8 cellular contexts compared by ENCODE assay signal in the genomic region with DNA sequence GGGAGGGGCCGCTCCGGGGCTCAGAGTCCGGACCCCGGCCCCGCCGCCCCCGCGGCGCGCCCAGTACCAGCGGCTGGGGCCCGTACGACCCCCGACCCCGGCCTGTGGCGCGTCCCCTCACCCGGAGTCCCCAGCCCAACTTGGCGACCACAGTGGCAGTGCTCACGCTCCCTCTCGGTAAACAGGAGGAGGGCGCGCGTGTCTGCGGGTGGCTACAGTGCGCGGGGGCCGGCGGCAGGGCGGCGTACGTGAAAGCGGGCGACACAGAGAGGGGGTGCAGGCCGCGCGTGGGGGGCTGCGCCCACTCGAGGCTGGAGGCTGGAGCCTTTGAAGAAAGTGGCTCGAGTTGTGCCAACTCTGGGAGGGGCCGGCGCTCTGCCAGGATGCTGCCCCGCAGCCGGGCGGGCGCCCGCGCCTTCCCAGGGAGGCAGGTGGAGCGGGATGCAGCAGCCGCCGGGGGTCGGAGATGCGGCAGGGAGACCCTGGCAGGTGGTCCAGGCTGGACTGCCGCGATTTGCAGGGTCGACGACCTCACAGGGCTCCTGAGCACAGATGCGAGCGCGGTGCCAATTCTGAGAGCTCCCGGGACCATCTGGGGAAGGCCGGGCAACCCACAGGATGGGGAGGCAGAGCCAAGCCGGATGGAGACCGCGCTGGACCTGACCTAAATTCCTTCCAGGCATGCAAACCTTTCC. TPM values are rescaled to one million over a fixed set of nuclear protein-coding genes. Genes with fewer than 3 reads are reported as not detected.
DNase-seq lines count a peak whose midpoint lies in the region; ATAC-seq and TF ChIP-seq lines count a peak whose summit lies in the region.

No MANE protein-coding gene starts in this region.

- H3K4me1 Mint-ChIP-seq in WTC11: peaks cover 3% of the 10 kb centered on the region
- peaks cover 14% of the 10 kb centered on the region for H3K4me1 Mint-ChIP-seq in nephron progenitor cell

- POLR2A ChIA-PET in WTC11 (lab: Charles Lee): no interaction called here

- no peaks in the 10 kb centered on the region for H3K27me3 ChIP-seq in GM23248 (replicated peaks; ENCODE audit: insufficient read depth)

- in situ Hi-C loops in GM23248 (cut with MboI): no loop called here

- H3K4me3 Mint-ChIP-seq in WTC11 (peak overlapping the region; percentile 48), nephron progenitor cell (peak overlapping the region; percentile 66)

- no peaks in the 10 kb centered on the region for H3K36me3 Mint-ChIP-seq in WTC11
- no peaks in the 10 kb centered on the region for H3K36me3 Mint-ChIP-seq in nephron progenitor cell (ENCODE audit: low read depth)

- H3K9me3 ChIP-seq in GM23248 (ENCODE audit: low read depth): no peaks in the 10 kb centered on the region

- H3K27me3 Mint-ChIP-seq in WTC11 (ENCODE audit: low read depth): peaks cover 23% of the 10 kb centered on the region
- peaks cover 70% of the 10 kb centered on the region for H3K27me3 Mint-ChIP-seq in nephron progenitor cell (ENCODE audit: low read depth, poor library complexity)

- ATAC-seq in WTC11 (no peak), GM19351 (IDR thresholded peaks at IDR 0.05; ENCODE audit: unreplicated experiment) (no peak)
- ATAC-seq in activated CD4-positive, CD25-positive, alpha-beta regulatory T cell treated with anti-CD3 and anti-CD28 coated beads, Interleukin-2, amount 50 U/mL, for 24 hours: no peak

- no peaks in the 10 kb centered on the region for H3F3A ChIP-seq in GM23248 (ENCODE audit: insufficient read depth)

- H3K9me2 ChIP-seq in GM23248 (ENCODE audit: insufficient read depth): no peaks in the 10 kb centered on the region

- no peaks in the 10 kb centered on the region for H4K20me1 ChIP-seq in GM23248 (ENCODE audit: insufficient read depth)

- peak overlapping the region; percentile 83 for H3K4me3 ChIP-seq in GM23248
- peak overlapping the region; percentile 48 for H3K4me3 ChIP-seq in fibroblast of pulmonary artery (replicated peaks; ENCODE audit: low read depth, low read length)

- CTCF ChIA-PET in WTC11 (lab: Charles Lee): interaction anchor here (0.6 to 4.4 kb wide), 24 partner anchors 9 to 549 kb away, joined by 3 to 93 read pairs (median 6); no protein-coding TSS in a partner anchor

- H3K9me3 Mint-ChIP-seq in WTC11: peaks cover 7% of the 10 kb centered on the region; the same call in 1 of the 2 replicates
- H3K9me3 Mint-ChIP-seq in nephron progenitor cell: no peaks in the 10 kb centered on the region

- H3K9ac ChIP-seq in GM23248: peak overlapping the region; percentile 83

- peak overlapping the region; percentile 48 for H3K27ac ChIP-seq in GM23248

- WGBS in GM23248 (ENCODE audit: low coverage in 1 of 2, low lambda C conversion rate in 2 of 2, missing lambda C conversion rate in 2 of 2), 2 experiments: 5 to 7% methylated on average over 47 to 61 of the region's 65 CpGs

- TF ChIP-seq CTCF in WTC11 (IDR thresholded peaks at IDR 0.05) (no peak), fibroblast of pulmonary artery (IDR thresholded peaks at IDR 0.05; ENCODE audit: low read length, missing control alignments) (no peak), nephron progenitor cell (IDR thresholded peaks at IDR 0.05) (no peak)

- DNase-seq in GM23248: peak; percentile 76
- DNase-seq in WTC11 (ENCODE audit: low spot score): peak; percentile 27
- DNase-seq in fibroblast of pulmonary artery (ENCODE audit: low read depth): peak; percentile 58
- peak; percentile 47 for DNase-seq in nephron progenitor cell
- DNase-seq in medulla oblongata (ENCODE audit: extremely low spot score): no peak
- no peak for DNase-seq in NCI-H2029 treated with DMSO at 0.1 percent for 48 hours (lab: John Stamatoyannopoulos, UW)

- peak overlapping the region; percentile 81 for H2AFZ ChIP-seq in GM23248

- H3K36me3 ChIP-seq in GM23248 (ENCODE audit: low read depth): no peaks in the 10 kb centered on the region

- no peaks in the 10 kb centered on the region for H3K79me2 ChIP-seq in GM23248 (ENCODE audit: insufficient read depth)

- H3K27ac Mint-ChIP-seq in WTC11 (no peak overlapping the region), nephron progenitor cell (no peak overlapping the region)

- peaks cover 21% of the 10 kb centered on the region for H3K4me1 ChIP-seq in GM23248 (ENCODE audit: insufficient read depth)

- H3K4me2 ChIP-seq in GM23248 (ENCODE audit: unreplicated experiment): peak overlapping the region; percentile 76

TF ChIP-seq in WTC11, 78 proteins besides CTCF, POLR2A, EP300 and RAD21:
- no peak for TF ChIP-seq RELA (CRISPR knock-in tag; IDR thresholded peaks at IDR 0.05; ENCODE audit: borderline replicate concordance)
- no peak for TF ChIP-seq NR3C1 (CRISPR knock-in tag; conservative IDR thresholded peaks at IDR 0.05; ENCODE audit: low read depth)
- no peak for TF ChIP-seq ESRRA (CRISPR knock-in tag; IDR thresholded peaks at IDR 0.05; ENCODE audit: borderline replicate concordance)
- TF ChIP-seq FOXK1 (CRISPR knock-in tag; IDR thresholded peaks at IDR 0.05): 0 out of 2 replicates have a peak, but pooled peaks have one; percentile 24
- TF ChIP-seq TEAD1 (CRISPR knock-in tag; IDR thresholded peaks at IDR 0.05): no peak

RNA-seq across cellular contexts. Expression of a gene that starts 0.7 kb away (rescaled TPM):
- 2.7 and 3.0 TPM in 2 replicates for total RNA-seq in GM23248 (2014; rRNA removed; shearing (Covaris generic))
- polyA plus RNA-seq in GM23248 (2016; fragmentation: Nextera tagmentation; extraction: Ambion mirVana): 4.0 and 4.7 TPM in 2 replicates
- 1.7 to 3.1 TPM (median 2.0 TPM) in 3 replicates for total RNA-seq in WTC11 (2021)

RNA-seq across cellular contexts. Expression of a gene that starts 14.8 kb away (rescaled TPM):
- not detected in 2 replicates for total RNA-seq in GM23248 (2014; rRNA removed; shearing (Covaris generic))
- polyA plus RNA-seq in GM23248 (2016; fragmentation: Nextera tagmentation; extraction: Ambion mirVana): not detected in 2 replicates
- total RNA-seq in WTC11 (2021): not detected in 3 replicates

Comparison
In these comparisons a context has a peak if more than half of its experiments do, and no peak if none do; other contexts are left out.
1. DNase-seq: peak in GM23248 (single experiment), WTC11 (single experiment), fibroblast of pulmonary artery (single experiment) and nephron progenitor cell (single experiment); none in medulla oblongata (single experiment) and NCI-H2029 treated with DMSO at 0.1 percent for 48 hours (single experiment).